In genomic region chr4:1356181-1356998, GRCh38 we compare ENCODE assay signal across 9 cellular contexts. TPM values are rescaled to one million over a fixed set of nuclear protein-coding genes. Genes with fewer than 3 reads are reported as not detected.
DNase-seq lines count a peak whose midpoint lies in the region; ATAC-seq lines count a peak whose summit lies in the region.
"Had no signal": no experiment of that assay in that cellular context is flagged by ENCODE, and none has a peak within 500 bp of the region (broad histone marks: within the 10 kb centered on the region; RNA-seq: fewer than 3 reads in every experiment).

No MANE protein-coding gene starts in this region.

- H3K36me3 Mint-ChIP-seq in CD4-positive, alpha-beta memory T cell = peaks cover 8 to 16% of the 10 kb centered on the region in 2 donors

- H3K9me3 ChIP-seq in CD4-positive, alpha-beta memory T cell (ENCODE audit: control insufficient read depth in 1 of 2, low read length in 2 of 2) = no peaks in the 10 kb centered on the region

- no peaks in the 10 kb centered on the region for H3K9me3 Mint-ChIP-seq in CD4-positive, alpha-beta memory T cell

- no peak overlapping the region for H3K27ac ChIP-seq in CD4-positive, alpha-beta memory T cell (ENCODE audit: low read depth, low read length)
- H3K27ac ChIP-seq: SK-N-MC had no signal

- no peaks in the 10 kb centered on the region for H3K27me3 Mint-ChIP-seq in CD4-positive, alpha-beta memory T cell

- no peaks in the 10 kb centered on the region for H3K27me3 ChIP-seq in CD4-positive, alpha-beta memory T cell (ENCODE audit: insufficient read depth, low read length)

- peak; percentile 51 for ATAC-seq in left lobe of liver
- ATAC-seq in GM19452 (IDR thresholded peaks at IDR 0.05; ENCODE audit: unreplicated experiment) = no peak
- ATAC-seq in HG02763 (IDR thresholded peaks at IDR 0.05; ENCODE audit: unreplicated experiment) = no peak

- DNase-seq in CD4-positive, alpha-beta memory T cell = peak; percentile 21 to 42 (median 27)
- DNase-seq in HCEC 1CT (peak; percentile 3), T-helper 2 cell (peak in 3 of 5 experiments; percentile 15 to 24 (median 22)), left lobe of liver (ENCODE audit: low spot score) (no peak)
- peak; percentile 14 for DNase-seq in central memory CD4-positive, alpha-beta T cell
- DNase-seq in stimulated activated CD8-positive, alpha-beta memory T cell treated with anti-CD3 and anti-CD28 coated beads, Interleukin-15, amount 100 ng/mL, for 1 hour (ENCODE audit: low read depth) = peak; percentile 24

- no peak overlapping the region for H3K4me3 ChIP-seq in CD4-positive, alpha-beta memory T cell (ENCODE audit: low read length in 2 of 2)
- H3K4me3 ChIP-seq: SK-N-MC had no signal

- POLR2A ChIA-PET in CD4-positive, alpha-beta memory T cell (lab: Charles Lee; ENCODE audit: partially characterized antibody) = interaction anchor here (0.9 kb wide), 1 partner anchor 10 kb away, joined by 3 read pairs; the partner anchor contains the start of gene UVSSA

- intact Hi-C loops in CD4-positive, alpha-beta memory T cell (cut with micrococcal nuclease) = loop anchor here (1.0 kb wide), 1 partner anchor 249 kb away; no protein-coding TSS in a partner anchor

- H3K36me3 ChIP-seq in CD4-positive, alpha-beta memory T cell (ENCODE audit: insufficient read depth, low read length) = peaks cover 3% of the 10 kb centered on the region

- H3K4me3 Mint-ChIP-seq in CD4-positive, alpha-beta memory T cell = no peak overlapping the region

- H3K27ac Mint-ChIP-seq in CD4-positive, alpha-beta memory T cell = peak overlapping the region in 1 of 7 donors; percentile 12

- peaks cover 6% of the 10 kb centered on the region for H3K4me1 ChIP-seq in CD4-positive, alpha-beta memory T cell (ENCODE audit: insufficient read depth, low read length)

- CTCF ChIA-PET in CD4-positive, alpha-beta memory T cell (lab: Charles Lee; ENCODE audit: partially characterized antibody) = interaction anchor here (0.6 to 6.5 kb wide), 25 partner anchors 9 to 337 kb away, joined by 3 to 48 read pairs (median 3); no protein-coding TSS in a partner anchor

- H3K4me1 Mint-ChIP-seq in CD4-positive, alpha-beta memory T cell = peaks cover 4 to 12% (median 8%) of the 10 kb centered on the region in 4 donors

RNA-seq across cellular contexts. Expression of gene UVSSA, which starts 9.4 kb away (rescaled TPM):
- total RNA-seq in CD4-positive, alpha-beta memory T cell = 10 to 100 TPM; 44.4 to 44.6 TPM
- polyA plus RNA-seq in CD4-positive, alpha-beta memory T cell = 1 to 10 TPM; 2.4 to 6.8 TPM
- total RNA-seq in left lobe of liver = 18.6 TPM

RNA-seq across cellular contexts. Expression of gene NKX1-1, which starts 49.9 kb away (rescaled TPM):
- total RNA-seq in CD4-positive, alpha-beta memory T cell = not detected
- polyA plus RNA-seq in CD4-positive, alpha-beta memory T cell = not detected
- not detected for total RNA-seq in left lobe of liver
